Comparison of ENCODE assay signal across 1 cellular context in genomic region chr9:132973713-132974112, GRCh38.
A peak's percentile ranks its signal among the peaks of the same experiment; 100 is the strongest.
TF ChIP-seq lines count a peak whose summit lies in the region.

No MANE protein-coding gene starts in this region.

TF ChIP-seq in K562, 482 proteins besides CTCF, POLR2A, EP300 and RAD21 (continued from another document):
- TF ChIP-seq ZBTB5 (IDR thresholded peaks at IDR 0.05) (no peak), SP2 (IDR thresholded peaks at IDR 0.05; ENCODE audit: extremely low read depth, low read depth, low read length, poor library complexity, severe bottlenecking) (peak; percentile 53), ATF7 (IDR thresholded peaks at IDR 0.05) (no peak), RBM14 (IDR thresholded peaks at IDR 0.05; ENCODE audit: borderline replicate concordance, insufficient read depth, low read depth, low read length) (no peak), CBFA2T2 (conservative IDR thresholded peaks at IDR 0.05) (no peak), CREB1 (IDR thresholded peaks at IDR 0.05) (no peak), CREB1 (CRISPR knock-in tag; IDR thresholded peaks at IDR 0.05) (no peak), L3MBTL2 (IDR thresholded peaks at IDR 0.05) (peak; percentile 86; the same call in 1 of the 2 replicates), JUN (IDR thresholded peaks at IDR 0.05; ENCODE audit: borderline replicate concordance, low read depth, low read length) (no peak), JUN (CRISPR knock-in tag; IDR thresholded peaks at IDR 0.05; ENCODE audit: borderline replicate concordance) (no peak), THRAP3 (IDR thresholded peaks at IDR 0.05; ENCODE audit: borderline replicate concordance) (no peak), ZZZ3 (IDR thresholded peaks at IDR 0.05) (no peak), PHB2 (IDR thresholded peaks at IDR 0.05; ENCODE audit: low read depth) (no peak)
